In genomic region chr3:38477057-38477820, GRCh38 we compare ENCODE assay signal across 30 cellular contexts.
"Had no signal": no experiment of that assay in that cellular context is flagged by ENCODE, and none has a peak within 500 bp of the region (broad histone marks: within the 10 kb centered on the region; RNA-seq: fewer than 3 reads in every experiment).

No MANE protein-coding gene starts in this region.

- H3K4me3 ChIP-seq: adrenal gland, K562, SJSA1 had no signal

- H3K27ac ChIP-seq: adrenal gland, SJSA1 had no signal

- H3K36me3 Mint-ChIP-seq: activated naive CD4-positive, alpha-beta T cell treated with anti-CD3 and anti-CD28 coated beads, Interleukin-2, amount 50 U/mL, for 24 hours had no signal

- H3K4me1 Mint-ChIP-seq: activated CD4-positive, alpha-beta T cell treated with anti-CD3 and anti-CD28 coated beads, Interleukin-2, amount 10 ng/mL, durations not matched to agents 7 days and 5 days had no signal

- H3K4me1 ChIP-seq: SJSA1 had no signal

- ATAC-seq: activated CD4-positive, alpha-beta T cell treated with anti-CD3 and anti-CD28 coated beads for 36 hours; activated CD4-positive, CD25-positive, alpha-beta regulatory T cell treated with anti-CD3 and anti-CD28 coated beads, Interleukin-2, amount 50 U/mL, for 24 hours; K562; Panc1; WTC11 had no signal

- H3K27me3 ChIP-seq: adrenal gland, SJSA1 had no signal

- DNase-seq: activated CD4-positive, alpha-beta T cell treated with anti-CD3 and anti-CD28 coated beads for 36 hours; activated CD4-positive, alpha-beta T cell treated with anti-CD3 and anti-CD28 coated beads, Interleukin-2, amount 10 ng/mL, durations not matched to agents 7 days and 5 days; activated CD4-positive, alpha-beta T cell treated with anti-CD3 and anti-CD28 coated beads, Interleukin-2, amount 50 U/mL, for 48 hours; activated gamma-delta T cell; activated naive CD4-positive, alpha-beta T cell treated with Interleukin-2 at 50 U/mL for 16 hours; activated T-cell treated with anti-CD3 and anti-CD28 coated beads, Interleukin-2, amount 50 U/mL, for 24 hours; adrenal gland; caudate nucleus; NCI-H1092 treated with DMSO at 0.1 percent for 48 hours; NCI-H1417; NCI-H146; NCI-H187; NCI-H2081; NCI-H2171 treated with DMSO at 0.1 percent for 48 hours; NCI-H2227 treated with DMSO at 0.1 percent for 48 hours; NCI-H446; NCI-H510A treated with DMSO at 0.1 percent for 48 hours; NCI-H82; SHP77 treated with DMSO at 0.1 percent for 48 hours; SK-N-SH had no signal

- H3K27ac Mint-ChIP-seq: activated CD4-positive, alpha-beta T cell treated with anti-CD3 and anti-CD28 coated beads for 36 hours; activated CD4-positive, alpha-beta T cell treated with anti-CD3 and anti-CD28 coated beads, Interleukin-2, amount 10 ng/mL, durations not matched to agents 7 days and 5 days; activated naive CD4-positive, alpha-beta T cell treated with anti-CD3 and anti-CD28 coated beads, Interleukin-2, amount 50 U/mL, for 24 hours; activated T-cell treated with anti-CD3 and anti-CD28 coated beads, Interleukin-2, amount 50 U/mL, for 24 hours; activated T-helper 2 cell treated with anti-CD3 and anti-CD28 coated beads, Interferon-gamma antibody, Interleukin-2, Interleukin-4, amounts not matched to agents 10 μg/mL and 5 μg/mL and 100 μg/mL, durations not matched to agents 14 hours and 24 hours and 36 hours; T-helper 1 cell treated with Interleukin-12 subunit alpha and Interleukin-12 subunit beta and Interleukin-4 antibody, amounts not matched to agents 30 μg/mL and 1 μg/mL, for 36 hours; T-helper 2 cell treated with Interferon-gamma antibody and Interleukin-4, amounts not matched to agents 5 μg/mL and 100 μg/mL, for 36 hours had no signal

- H3K9me3 Mint-ChIP-seq: activated CD4-positive, alpha-beta T cell treated with anti-CD3 and anti-CD28 coated beads, Interleukin-2, amount 10 ng/mL, durations not matched to agents 7 days and 5 days; activated naive CD4-positive, alpha-beta T cell treated with anti-CD3 and anti-CD28 coated beads, Interleukin-2, amount 50 U/mL, for 24 hours; activated T-cell treated with anti-CD3 and anti-CD28 coated beads, Interleukin-2, amount 50 U/mL, for 24 hours; activated T-helper 2 cell treated with anti-CD3 and anti-CD28 coated beads, Interferon-gamma antibody, Interleukin-2, Interleukin-4, amounts not matched to agents 10 μg/mL and 5 μg/mL and 100 μg/mL, durations not matched to agents 14 hours and 24 hours and 36 hours; T-helper 1 cell treated with Interleukin-12 subunit alpha and Interleukin-12 subunit beta and Interleukin-4 antibody, amounts not matched to agents 30 μg/mL and 1 μg/mL, for 36 hours; T-helper 2 cell treated with Interferon-gamma antibody and Interleukin-4, amounts not matched to agents 5 μg/mL and 100 μg/mL, for 36 hours; WTC11 had no signal

- H3K9ac ChIP-seq: SK-N-SH had no signal

- H3K4me3 Mint-ChIP-seq: activated CD4-positive, alpha-beta T cell treated with anti-CD3 and anti-CD28 coated beads for 36 hours; activated CD4-positive, alpha-beta T cell treated with anti-CD3 and anti-CD28 coated beads, Interleukin-2, amount 10 ng/mL, durations not matched to agents 7 days and 5 days; activated naive CD4-positive, alpha-beta T cell treated with anti-CD3 and anti-CD28 coated beads, Interleukin-2, amount 50 U/mL, for 24 hours; activated T-cell treated with anti-CD3 and anti-CD28 coated beads, Interleukin-2, amount 50 U/mL, for 24 hours; brain; T-helper 1 cell treated with Interleukin-12 subunit alpha and Interleukin-12 subunit beta and Interleukin-4 antibody, amounts not matched to agents 30 μg/mL and 1 μg/mL, for 36 hours; T-helper 2 cell treated with Interferon-gamma antibody and Interleukin-4, amounts not matched to agents 5 μg/mL and 100 μg/mL, for 36 hours; WTC11 had no signal

- H3K27me3 Mint-ChIP-seq: activated CD4-positive, alpha-beta T cell treated with anti-CD3 and anti-CD28 coated beads for 36 hours; activated CD4-positive, alpha-beta T cell treated with anti-CD3 and anti-CD28 coated beads, Interleukin-2, amount 10 ng/mL, durations not matched to agents 7 days and 5 days; activated naive CD4-positive, alpha-beta T cell treated with anti-CD3 and anti-CD28 coated beads, Interleukin-2, amount 50 U/mL, for 24 hours; activated T-cell treated with anti-CD3 and anti-CD28 coated beads, Interleukin-2, amount 50 U/mL, for 24 hours; brain had no signal

- H3K9me3 ChIP-seq: adrenal gland, SK-N-SH had no signal
